Comparison of ENCODE assay signal across 19 cellular contexts in genomic region chr20:33669873-33670640, GRCh38. TPM values are rescaled to one million over a fixed set of nuclear protein-coding genes. Genes with fewer than 3 reads are reported as not detected.
DNase-seq lines count a peak whose midpoint lies in the region; ATAC-seq and TF ChIP-seq lines count a peak whose summit lies in the region.
"Had no signal": no experiment of that assay in that cellular context is flagged by ENCODE, and none has a peak within 500 bp of the region (broad histone marks: within the 10 kb centered on the region; RNA-seq: fewer than 3 reads in every experiment).

No MANE protein-coding gene starts in this region.

- no peaks in the 10 kb centered on the region for H3K27me3 Mint-ChIP-seq in activated naive CD4-positive, alpha-beta T cell treated with anti-CD3 and anti-CD28 coated beads for 36 hours (ENCODE audit: low read depth)
- H3K27me3 Mint-ChIP-seq: activated CD4-positive, alpha-beta T cell treated with anti-CD3 and anti-CD28 coated beads for 36 hours had no signal

- H3K36me3 Mint-ChIP-seq in activated naive CD4-positive, alpha-beta T cell treated with anti-CD3 and anti-CD28 coated beads, Interleukin-2, amount 50 U/mL, for 72 hours, result peaks cover 0 to 6% of the 10 kb centered on the region in 2 donors
- H3K36me3 Mint-ChIP-seq in activated naive CD4-positive, alpha-beta T cell treated with anti-CD3 and anti-CD28 coated beads for 36 hours (ENCODE audit: low read depth), result no peaks in the 10 kb centered on the region

- no peak overlapping the region for H3K4me3 Mint-ChIP-seq in activated naive CD4-positive, alpha-beta T cell treated with anti-CD3 and anti-CD28 coated beads for 36 hours
- H3K4me3 Mint-ChIP-seq: activated CD4-positive, alpha-beta T cell treated with anti-CD3 and anti-CD28 coated beads for 36 hours; activated T-cell treated with anti-CD3 and anti-CD28 coated beads, Interleukin-2, amount 50 U/mL, for 72 hours; dendritic cell treated with granulocyte-macrophage colony-stimulating factor and Interleukin-4, amounts not matched to agents 40 ng/mL and 50 ng/mL, for 4 days; T-helper 1 cell treated with Interleukin-12 subunit alpha and Interleukin-12 subunit beta and Interleukin-4 antibody, amounts not matched to agents 30 μg/mL and 1 μg/mL, for 36 hours had no signal

- intact Hi-C loops in activated naive CD4-positive, alpha-beta T cell treated with anti-CD3 and anti-CD28 coated beads for 36 hours (cut with micrococcal nuclease), result loop anchor here (5.0 to 10.0 kb wide), 4 partner anchors 142 to 695 kb away; partner anchors contain the start of genes CHMP4B, RALY and SNTA1
- intact Hi-C loops in thyroid gland (cut with DNase I), result loop anchor here (5.0 to 10.0 kb wide), 3 partner anchors 62 to 445 kb away; partner anchors contain the start of genes EIF2S2 and ZNF341

- no peaks in the 10 kb centered on the region for H4K20me1 ChIP-seq in SU-DHL-6 (ENCODE audit: low read depth, low read length)

- H3K9me2 ChIP-seq in SU-DHL-6 (replicated peaks; ENCODE audit: insufficient read depth, low read length), result no peaks in the 10 kb centered on the region

- peaks cover 45% of the 10 kb centered on the region for H3F3A ChIP-seq in SU-DHL-6 (ENCODE audit: insufficient read depth)

- H3K79me2 ChIP-seq in SU-DHL-6 (ENCODE audit: insufficient read depth, low read length), result peaks cover 38% of the 10 kb centered on the region

- CTCF ChIA-PET in activated naive CD4-positive, alpha-beta T cell treated with anti-CD3 and anti-CD28 coated beads for 36 hours (lab: Charles Lee), result interaction anchor here (0.7 to 3.9 kb wide), 3 partner anchors 10 to 213 kb away, joined by 3 to 36 read pairs (median 5); no protein-coding TSS in a partner anchor
- CTCF ChIA-PET in HEK293T (lab: Yijun Ruan, JAX), result no interaction called here

- TF ChIP-seq POLR2A in thyroid gland (IDR thresholded peaks at IDR 0.05), result no peak

- H3K9me3 Mint-ChIP-seq in activated naive CD4-positive, alpha-beta T cell treated with anti-CD3 and anti-CD28 coated beads, Interleukin-2, amount 50 U/mL, for 72 hours, result no peaks in the 10 kb centered on the region
- no peaks in the 10 kb centered on the region for H3K9me3 Mint-ChIP-seq in activated naive CD4-positive, alpha-beta T cell treated with anti-CD3 and anti-CD28 coated beads for 36 hours
- H3K9me3 Mint-ChIP-seq: activated T-cell treated with anti-CD3 and anti-CD28 coated beads, Interleukin-2, amount 50 U/mL, for 72 hours; dendritic cell treated with granulocyte-macrophage colony-stimulating factor and Interleukin-4, amounts not matched to agents 40 ng/mL and 50 ng/mL, for 4 days; T-helper 1 cell treated with Interleukin-12 subunit alpha and Interleukin-12 subunit beta and Interleukin-4 antibody, amounts not matched to agents 30 μg/mL and 1 μg/mL, for 36 hours had no signal

- 0 out of 2 replicates have a peak, but pooled peaks cover 3% of the 10 kb centered on the region for H3K36me3 ChIP-seq in SU-DHL-6 (ENCODE audit: low read length)
- no peaks in the 10 kb centered on the region for H3K36me3 ChIP-seq in thyroid gland

- H2AFZ ChIP-seq in SU-DHL-6 (ENCODE audit: low read depth, low read length, severe bottlenecking), result no peak overlapping the region

- H3K27ac ChIP-seq in SU-DHL-6 (ENCODE audit: low read depth, low read length), result peak overlapping the region; percentile 78
- H3K27ac ChIP-seq in thyroid gland, result peak overlapping the region in 2 of 3 donors; percentile 17 to 24
- H3K27ac ChIP-seq: psoas muscle had no signal

- peaks cover 30% of the 10 kb centered on the region for H3K4me1 Mint-ChIP-seq in activated naive CD4-positive, alpha-beta T cell treated with anti-CD3 and anti-CD28 coated beads for 36 hours (ENCODE audit: low read depth)

- peaks cover 33 to 56% of the 10 kb centered on the region in 2 donors for H3K4me1 ChIP-seq in thyroid gland

- peak overlapping the region; percentile 15 to 86 for H3K27ac Mint-ChIP-seq in activated naive CD4-positive, alpha-beta T cell treated with anti-CD3 and anti-CD28 coated beads, Interleukin-2, amount 50 U/mL, for 72 hours
- H3K27ac Mint-ChIP-seq in activated naive CD4-positive, alpha-beta T cell treated with anti-CD3 and anti-CD28 coated beads for 36 hours, result no peak overlapping the region
- H3K27ac Mint-ChIP-seq: activated CD4-positive, alpha-beta T cell treated with anti-CD3 and anti-CD28 coated beads for 36 hours; activated T-cell treated with anti-CD3 and anti-CD28 coated beads, Interleukin-2, amount 50 U/mL, for 72 hours; dendritic cell treated with granulocyte-macrophage colony-stimulating factor and Interleukin-4, amounts not matched to agents 40 ng/mL and 50 ng/mL, for 4 days; T-helper 1 cell treated with Interleukin-12 subunit alpha and Interleukin-12 subunit beta and Interleukin-4 antibody, amounts not matched to agents 30 μg/mL and 1 μg/mL, for 36 hours had no signal

- H3K27me3 ChIP-seq in SU-DHL-6 (ENCODE audit: low read length), result no peaks in the 10 kb centered on the region
- H3K27me3 ChIP-seq in thyroid gland, result no peaks in the 10 kb centered on the region

- peak overlapping the region; percentile 68 for H3K4me2 ChIP-seq in SU-DHL-6 (ENCODE audit: low read depth, low read length, poor library complexity, severe bottlenecking)

- H3K4me3 ChIP-seq in SU-DHL-6 (ENCODE audit: insufficient read depth, low read length, poor library complexity, severe bottlenecking), result no peak overlapping the region
- H3K4me3 ChIP-seq in thyroid gland (replicated peaks in 1 of 3), result no peak overlapping the region
- H3K4me3 ChIP-seq: psoas muscle had no signal

- DNase-seq in activated naive CD4-positive, alpha-beta T cell treated with anti-CD3 and anti-CD28 coated beads, Interleukin-2, amount 50 U/mL, for 72 hours (ENCODE audit: low spot score in 2 of 2), result no peak
- DNase-seq in activated naive CD4-positive, alpha-beta T cell treated with anti-CD3 and anti-CD28 coated beads for 36 hours, result no peak
- DNase-seq in inferior parietal cortex (ENCODE audit: extremely low spot score) (peak; percentile 48), thyroid gland (no peak), GM03348 (ENCODE audit: low spot score) (no peak), NCI-H2081 treated with DMSO at 0.1 percent for 48 hours (lab: John Stamatoyannopoulos, UW) (no peak), HEK293T (ENCODE audit: extremely low spot score) (no peak)
- DNase-seq: activated CD4-positive, alpha-beta T cell treated with anti-CD3 and anti-CD28 coated beads for 36 hours; activated T-cell treated with anti-CD3 and anti-CD28 coated beads, Interleukin-2, amount 50 U/mL, for 72 hours; kidney glomerular epithelial cell; NCI-H774; psoas muscle; RPMI8226 had no signal

- TF ChIP-seq CTCF in SU-DHL-6 (IDR thresholded peaks at IDR 0.05; ENCODE audit: insufficient read depth, low read length, poor library complexity, severe bottlenecking) (no peak), thyroid gland (IDR thresholded peaks at IDR 0.05) (no peak)

- POLR2A ChIA-PET in HEK293T (lab: Yijun Ruan, JAX), result interaction anchor here (1.1 kb wide), 1 partner anchor 13 kb away, joined by 3 read pairs; no protein-coding TSS in a partner anchor

- WGBS in thyroid gland, 2 donors, result 84 to 89% methylated on average over 13 of the region's 13 CpGs

- ATAC-seq in activated naive CD4-positive, alpha-beta T cell treated with anti-CD3 and anti-CD28 coated beads, Interleukin-2, amount 50 U/mL, for 72 hours, result no peak
- ATAC-seq: activated CD4-positive, alpha-beta T cell treated with anti-CD3 and anti-CD28 coated beads for 36 hours; activated T-cell treated with anti-CD3 and anti-CD28 coated beads, Interleukin-2, amount 50 U/mL, for 72 hours; esophagus mucosa; psoas muscle had no signal

- H3K9me3 ChIP-seq in SU-DHL-6 (ENCODE audit: insufficient read depth, low read length), result no peaks in the 10 kb centered on the region
- H3K9me3 ChIP-seq in thyroid gland, result no peaks in the 10 kb centered on the region
- H3K9me3 ChIP-seq: psoas muscle had no signal

- H3K9ac ChIP-seq in SU-DHL-6 (ENCODE audit: low read length), result peak overlapping the region; percentile 29; the same call in 1 of the 2 replicates

TF ChIP-seq in HEK293T, 16 proteins besides CTCF, POLR2A, EP300 and RAD21:
- TF ChIP-seq FOXK2 (IDR thresholded peaks at IDR 0.05), result no peak
- TF ChIP-seq TARDBP (IDR thresholded peaks at IDR 0.05), result no peak
- no peak for TF ChIP-seq FOXM1 (IDR thresholded peaks at IDR 0.05; ENCODE audit: borderline replicate concordance)
- TF ChIP-seq FOXA1 (IDR thresholded peaks at IDR 0.05), result no peak
- TF ChIP-seq LEF1 (IDR thresholded peaks at IDR 0.05; ENCODE audit: borderline replicate concordance), result no peak
- TF ChIP-seq SUZ12 (IDR thresholded peaks at IDR 0.05), result no peak
- no peak for TF ChIP-seq NFRKB (IDR thresholded peaks at IDR 0.05)
- TF ChIP-seq CTBP1 (IDR thresholded peaks at IDR 0.05; ENCODE audit: borderline replicate concordance), result no peak
- TF ChIP-seq SP1 (IDR thresholded peaks at IDR 0.05), result no peak

RNA-seq across cellular contexts. Expression of gene ACTL10, which starts 3.3 kb away (rescaled TPM):
- total RNA-seq in activated naive CD4-positive, alpha-beta T cell treated with anti-CD3 and anti-CD28 coated beads, Interleukin-2, amount 50 U/mL, for 72 hours, result 1 to 10 TPM; 1.2 to 2.4 TPM
- total RNA-seq in activated naive CD4-positive, alpha-beta T cell treated with anti-CD3 and anti-CD28 coated beads for 36 hours, result 1 to 10 TPM in 1 of 2 experiments, under 1 TPM in 1; 0.96 to 1.0 TPM
- 1 to 10 TPM; 2.1 to 3.9 (median 2.6) TPM for total RNA-seq in thyroid gland
- total RNA-seq: H1 had no signal

RNA-seq across cellular contexts. Expression of gene NECAB3, which starts 4.2 kb away (rescaled TPM):
- total RNA-seq in activated naive CD4-positive, alpha-beta T cell treated with anti-CD3 and anti-CD28 coated beads, Interleukin-2, amount 50 U/mL, for 72 hours, result 10 to 100 TPM; 24.5 to 43.0 TPM
- 10 to 100 TPM; 12.7 to 14.3 TPM for total RNA-seq in activated naive CD4-positive, alpha-beta T cell treated with anti-CD3 and anti-CD28 coated beads for 36 hours
- total RNA-seq in thyroid gland, result 10 to 100 TPM; 65.2 to 99.8 (median 73.4) TPM

RNA-seq across cellular contexts. Expression of gene C20orf144, which starts 7.9 kb away (rescaled TPM):
- total RNA-seq in activated naive CD4-positive, alpha-beta T cell treated with anti-CD3 and anti-CD28 coated beads, Interleukin-2, amount 50 U/mL, for 72 hours, result under 1 TPM; 0.23 to 0.43 TPM
- total RNA-seq in activated naive CD4-positive, alpha-beta T cell treated with anti-CD3 and anti-CD28 coated beads for 36 hours, result under 1 TPM; 0.15 to 0.38 TPM
- total RNA-seq in thyroid gland, result under 1 TPM in 1 of 4 donors, not detected in 3; 0.13 TPM
- total RNA-seq: esophagus mucosa, psoas muscle, subcutaneous adipose tissue had no signal

RNA-seq across cellular contexts. Expression of gene E2F1, which starts 16.1 kb away (rescaled TPM):
- total RNA-seq in activated naive CD4-positive, alpha-beta T cell treated with anti-CD3 and anti-CD28 coated beads, Interleukin-2, amount 50 U/mL, for 72 hours, result 10 to 100 TPM; 62.4 to 76.4 TPM
- 10 to 100 TPM; 69.3 to 70.0 TPM for total RNA-seq in activated naive CD4-positive, alpha-beta T cell treated with anti-CD3 and anti-CD28 coated beads for 36 hours
- under 1 TPM in 3 of 4 donors, not detected in 1; 0.42 to 0.89 (median 0.67) TPM for total RNA-seq in thyroid gland

RNA-seq across cellular contexts. Expression of gene PXMP4, which starts 50.1 kb away (rescaled TPM):
- total RNA-seq in activated naive CD4-positive, alpha-beta T cell treated with anti-CD3 and anti-CD28 coated beads, Interleukin-2, amount 50 U/mL, for 72 hours, result 10 to 100 TPM; 10.3 to 12.5 TPM
- total RNA-seq in activated naive CD4-positive, alpha-beta T cell treated with anti-CD3 and anti-CD28 coated beads for 36 hours, result 10 to 100 TPM in 1 of 2 experiments, 1 to 10 TPM in 1; 9.5 to 10.3 TPM
- 10 to 100 TPM; 17.7 to 31.2 (median 22.0) TPM for total RNA-seq in thyroid gland
